8 cellular contexts compared by ENCODE assay signal in genomic region chr2:68828887-68829708, GRCh38. TPM values are rescaled to one million over a fixed set of nuclear protein-coding genes. Genes with fewer than 3 reads are reported as not detected.
DNase-seq lines count a peak whose midpoint lies in the region; TF ChIP-seq lines count a peak whose summit lies in the region.

No MANE protein-coding gene starts in this region.

- no peaks in the 10 kb centered on the region for H3K9me3 Mint-ChIP-seq in activated naive CD4-positive, alpha-beta T cell treated with anti-CD3 and anti-CD28 coated beads, Interleukin-2, amount 50 U/mL, for 24 hours

- no peaks in the 10 kb centered on the region for H3K27me3 Mint-ChIP-seq in activated naive CD4-positive, alpha-beta T cell treated with anti-CD3 and anti-CD28 coated beads, Interleukin-2, amount 50 U/mL, for 24 hours

- H2AFZ ChIP-seq in ACC112 (ENCODE audit: low read length, unreplicated experiment) (peak overlapping the region; percentile 34), osteoblast (ENCODE audit: low read length) (no peak overlapping the region)

- peak; percentile 91 for DNase-seq in HS-5 (ENCODE audit: low read depth)
- DNase-seq in SIG-M5 treated with dmso at 0.1 percent for 504 hours (lab: John Stamatoyannopoulos, UW; ENCODE audit: unreplicated experiment), result peak; percentile 97
- peak; percentile 44 for DNase-seq in germinal center (ENCODE audit: low spot score)
- DNase-seq in osteoblast (ENCODE audit: insufficient read length, low spot score, missing footprints), result peak; percentile 92
- no peak for DNase-seq in NCI-H510A (lab: John Stamatoyannopoulos, UW)

- WGBS in thymus, result 3% methylated on average over 10 of the region's 10 CpGs

- no peak overlapping the region for H3K27ac ChIP-seq in ACC112 (ENCODE audit: low read depth, low read length)
- peak overlapping the region; percentile 13 for H3K27ac ChIP-seq in osteoblast (ENCODE audit: low read depth, low read length)
- peak overlapping the region; percentile 67 for H3K27ac ChIP-seq in thymus (ENCODE audit: low read depth)

- H3K4me1 Mint-ChIP-seq in activated naive CD4-positive, alpha-beta T cell treated with anti-CD3 and anti-CD28 coated beads, Interleukin-2, amount 50 U/mL, for 24 hours, result peaks cover 67% of the 10 kb centered on the region

- no peak for TF ChIP-seq CTCF in osteoblast (IDR thresholded peaks at IDR 0.05; ENCODE audit: extremely low read depth, low read depth, low read length)

- H3K79me2 ChIP-seq in ACC112 (ENCODE audit: control insufficient read depth, insufficient read depth, low read length, unreplicated experiment) (no peaks in the 10 kb centered on the region), osteoblast (ENCODE audit: insufficient read depth, low read length) (no peaks in the 10 kb centered on the region)

- H3K27me3 ChIP-seq in ACC112 (ENCODE audit: insufficient read depth, low read length) (no peaks in the 10 kb centered on the region), osteoblast (ENCODE audit: insufficient read depth, low read length) (no peaks in the 10 kb centered on the region), thymus (ENCODE audit: control insufficient read depth, insufficient read depth) (no peaks in the 10 kb centered on the region)

- H3K4me1 ChIP-seq in ACC112 (ENCODE audit: control insufficient read depth, insufficient read depth, low read length, unreplicated experiment) (peaks cover 34% of the 10 kb centered on the region), osteoblast (ENCODE audit: insufficient read depth, low read length) (peaks cover 39% of the 10 kb centered on the region), thymus (ENCODE audit: control insufficient read depth, insufficient read depth, low read length) (peaks cover 16% of the 10 kb centered on the region)

- peak overlapping the region; percentile 94 for H3K27ac Mint-ChIP-seq in activated naive CD4-positive, alpha-beta T cell treated with anti-CD3 and anti-CD28 coated beads, Interleukin-2, amount 50 U/mL, for 24 hours

- no peaks in the 10 kb centered on the region for H3K36me3 ChIP-seq in ACC112 (ENCODE audit: insufficient read depth, low read length)
- no peaks in the 10 kb centered on the region for H3K36me3 ChIP-seq in osteoblast (ENCODE audit: insufficient read depth, low read length)
- peaks cover 21% of the 10 kb centered on the region for H3K36me3 ChIP-seq in thymus (ENCODE audit: control insufficient read depth, insufficient read depth)

- peak overlapping the region; percentile 70 for H3K4me3 Mint-ChIP-seq in activated naive CD4-positive, alpha-beta T cell treated with anti-CD3 and anti-CD28 coated beads, Interleukin-2, amount 50 U/mL, for 24 hours

- H3K4me2 ChIP-seq in osteoblast (ENCODE audit: insufficient read depth, low read length), result peak overlapping the region; percentile 57

- H3K36me3 Mint-ChIP-seq in activated naive CD4-positive, alpha-beta T cell treated with anti-CD3 and anti-CD28 coated beads, Interleukin-2, amount 50 U/mL, for 24 hours, result peaks cover 5% of the 10 kb centered on the region

- no peaks in the 10 kb centered on the region for H4K20me1 ChIP-seq in osteoblast (ENCODE audit: insufficient read depth, low read length)

- H3K4me3 ChIP-seq in ACC112 (ENCODE audit: low read depth, low read length) (peak overlapping the region; percentile 8), osteoblast (ENCODE audit: insufficient read depth, low read length) (peak overlapping the region; percentile 9), thymus (ENCODE audit: low read length) (no peak overlapping the region)

- H3K9me3 ChIP-seq in osteoblast (ENCODE audit: low read depth, low read length) (no peaks in the 10 kb centered on the region), thymus (ENCODE audit: control insufficient read depth) (no peaks in the 10 kb centered on the region)

RNA-seq across cellular contexts. Expression of gene BMP10, which starts 42.1 kb away (rescaled TPM):
- not detected in 2 replicates for total RNA-seq in osteoblast
- 0.02 TPM for polyA plus RNA-seq in thymus
